In genomic region chr12:77324763-77325468, GRCh38 we compare ENCODE assay signal across 8 cellular contexts.
A peak's percentile ranks its signal among the peaks of the same experiment; 100 is the strongest.
DNase-seq lines count a peak whose midpoint lies in the region; ATAC-seq and TF ChIP-seq lines count a peak whose summit lies in the region.

No MANE protein-coding gene starts in this region.

- H3K27ac ChIP-seq in BLaER1 treated with 17β-estradiol and CSF1 and Interleukin-3, amounts not matched to agents 10 nM and 100 nM, result no peak overlapping the region
- H3K27ac ChIP-seq in foreskin keratinocyte (no peak overlapping the region), upper lobe of left lung (peak overlapping the region in 1 of 4 donors; percentile 24)

- H3K36me3 Mint-ChIP-seq in activated CD8-positive, alpha-beta memory T cell treated with anti-CD3 and anti-CD28 coated beads, Interleukin-2, amount 10 ng/mL, durations not matched to agents 7 days and 5 days, result no peaks in the 10 kb centered on the region
- peaks cover 11% of the 10 kb centered on the region for H3K36me3 Mint-ChIP-seq in natural killer cell

- TF ChIP-seq CTCF in foreskin keratinocyte (conservative IDR thresholded peaks at IDR 0.05) (peak; percentile 81), natural killer cell (IDR thresholded peaks at IDR 0.05) (no peak), upper lobe of left lung (IDR thresholded peaks at IDR 0.05) (peak in 5 of 6 experiments; percentile 16 to 51 (median 36))

- H3K4me1 Mint-ChIP-seq in activated CD8-positive, alpha-beta memory T cell treated with anti-CD3 and anti-CD28 coated beads, Interleukin-2, amount 10 ng/mL, durations not matched to agents 7 days and 5 days, result peaks cover 11% of the 10 kb centered on the region
- peaks cover 6% of the 10 kb centered on the region in 2 donors for H3K4me1 Mint-ChIP-seq in natural killer cell

- peaks cover 19 to 30% (median 27%) of the 10 kb centered on the region in 11 experiments for H3K27me3 ChIP-seq in BLaER1 treated with 17β-estradiol and CSF1 and Interleukin-3, amounts not matched to agents 10 nM and 100 nM
- H3K27me3 ChIP-seq in foreskin keratinocyte (no peaks in the 10 kb centered on the region), upper lobe of left lung (no peaks in the 10 kb centered on the region)

- no peaks in the 10 kb centered on the region for H3K9me3 ChIP-seq in BLaER1 treated with 17β-estradiol and CSF1 and Interleukin-3, amounts not matched to agents 10 nM and 100 nM (replicated peaks in 1 of 11)
- no peaks in the 10 kb centered on the region for H3K9me3 ChIP-seq in upper lobe of left lung

- H3K4me3 ChIP-seq in BLaER1 treated with 17β-estradiol and CSF1 and Interleukin-3, amounts not matched to agents 10 nM and 100 nM, result peak overlapping the region; percentile 52 to 75 (median 66)
- peak overlapping the region; percentile 44 to 67 (median 53) for H3K4me3 ChIP-seq in upper lobe of left lung

- CTCF ChIA-PET in activated CD8-positive, alpha-beta memory T cell treated with anti-CD3 and anti-CD28 coated beads, Interleukin-2, amount 10 ng/mL, durations not matched to agents 7 days and 5 days (lab: Charles Lee), result no interaction called here

- WGBS in upper lobe of left lung, 2 donors, result 0% methylated on average over 22 to 52 of the region's 64 CpGs

- TF ChIP-seq POLR2A in upper lobe of left lung (IDR thresholded peaks at IDR 0.05), result no peak

- H3K4me1 ChIP-seq in BLaER1 treated with 17β-estradiol and CSF1 and Interleukin-3, amounts not matched to agents 10 nM and 100 nM, result peaks cover 0 to 16% (median 7%) of the 10 kb centered on the region in 10 experiments; a peak in 13 of 20 replicates
- H3K4me1 ChIP-seq in foreskin keratinocyte, result peaks cover 10% of the 10 kb centered on the region
- peaks cover 6 to 19% (median 9%) of the 10 kb centered on the region in 4 donors for H3K4me1 ChIP-seq in upper lobe of left lung

- no peak for TF ChIP-seq EP300 in upper lobe of left lung (IDR thresholded peaks at IDR 0.05)

- H3K4me3 Mint-ChIP-seq in activated CD8-positive, alpha-beta memory T cell treated with anti-CD3 and anti-CD28 coated beads, Interleukin-2, amount 10 ng/mL, durations not matched to agents 7 days and 5 days, result peak overlapping the region; percentile 64
- peak overlapping the region; percentile 31 for H3K4me3 Mint-ChIP-seq in natural killer cell

- H3K9ac ChIP-seq in BLaER1 treated with 17β-estradiol and CSF1 and Interleukin-3, amounts not matched to agents 10 nM and 100 nM, result peak overlapping the region; percentile 9 to 67 (median 64); a peak in 20 of 22 replicates

- H3K27me3 Mint-ChIP-seq in activated CD8-positive, alpha-beta memory T cell treated with anti-CD3 and anti-CD28 coated beads, Interleukin-2, amount 10 ng/mL, durations not matched to agents 7 days and 5 days, result peaks cover 45% of the 10 kb centered on the region
- H3K27me3 Mint-ChIP-seq in natural killer cell (ENCODE audit: low read depth in 2 of 2), result peaks cover 37 to 66% of the 10 kb centered on the region in 2 donors

- no peaks in the 10 kb centered on the region for H4K20me1 ChIP-seq in BLaER1 treated with 17β-estradiol and CSF1 and Interleukin-3, amounts not matched to agents 10 nM and 100 nM

- no peaks in the 10 kb centered on the region for H3K9me3 Mint-ChIP-seq in activated CD8-positive, alpha-beta memory T cell treated with anti-CD3 and anti-CD28 coated beads, Interleukin-2, amount 10 ng/mL, durations not matched to agents 7 days and 5 days (ENCODE audit: low read depth)
- H3K9me3 Mint-ChIP-seq in natural killer cell, result peaks cover 3 to 5% of the 10 kb centered on the region in 2 donors

- H3K4me2 ChIP-seq in BLaER1 treated with 17β-estradiol and CSF1 and Interleukin-3, amounts not matched to agents 10 nM and 100 nM, result peak overlapping the region; percentile 74 to 97 (median 95)

- H3K27ac Mint-ChIP-seq in activated CD8-positive, alpha-beta memory T cell treated with anti-CD3 and anti-CD28 coated beads, Interleukin-2, amount 10 ng/mL, durations not matched to agents 7 days and 5 days, result no peak overlapping the region
- H3K27ac Mint-ChIP-seq in natural killer cell, result no peak overlapping the region

- ATAC-seq in GM18867 (IDR thresholded peaks at IDR 0.05; ENCODE audit: unreplicated experiment) (peak; percentile 96), HG03039 (IDR thresholded peaks at IDR 0.05; ENCODE audit: unreplicated experiment) (peak; percentile 92), foreskin keratinocyte (peak; percentile 95), natural killer cell (peak in 1 of 3 donors; percentile 54), upper lobe of left lung (ENCODE audit: low FRiP score in 2 of 2) (peak; percentile 63 to 97)
- peak; percentile 81 for ATAC-seq in activated CD8-positive, alpha-beta memory T cell treated with anti-CD3 and anti-CD28 coated beads, Interleukin-2, amount 10 ng/mL, durations not matched to agents 7 days and 5 days

- intact Hi-C loops in natural killer cell (cut with micrococcal nuclease), result no loop called here

- H3K36me3 ChIP-seq in BLaER1 treated with 17β-estradiol and CSF1 and Interleukin-3, amounts not matched to agents 10 nM and 100 nM, result no peaks in the 10 kb centered on the region
- H3K36me3 ChIP-seq in upper lobe of left lung, result no peaks in the 10 kb centered on the region

- DNase-seq in NCI-H2107 treated with DMSO at 0.1 percent for 48 hours (lab: John Stamatoyannopoulos, UW; ENCODE audit: unreplicated experiment), result peak; percentile 34
- DNase-seq in activated CD8-positive, alpha-beta memory T cell treated with anti-CD3 and anti-CD28 coated beads, Interleukin-2, amount 10 ng/mL, durations not matched to agents 7 days and 5 days, result peak; percentile 43
- peak; percentile 12 to 50 for DNase-seq in foreskin keratinocyte
- DNase-seq in natural killer cell, result no peak
- DNase-seq in upper lobe of left lung, result peak; percentile 53 to 93
